9 cellular contexts compared by ENCODE assay signal in the genomic region with DNA sequence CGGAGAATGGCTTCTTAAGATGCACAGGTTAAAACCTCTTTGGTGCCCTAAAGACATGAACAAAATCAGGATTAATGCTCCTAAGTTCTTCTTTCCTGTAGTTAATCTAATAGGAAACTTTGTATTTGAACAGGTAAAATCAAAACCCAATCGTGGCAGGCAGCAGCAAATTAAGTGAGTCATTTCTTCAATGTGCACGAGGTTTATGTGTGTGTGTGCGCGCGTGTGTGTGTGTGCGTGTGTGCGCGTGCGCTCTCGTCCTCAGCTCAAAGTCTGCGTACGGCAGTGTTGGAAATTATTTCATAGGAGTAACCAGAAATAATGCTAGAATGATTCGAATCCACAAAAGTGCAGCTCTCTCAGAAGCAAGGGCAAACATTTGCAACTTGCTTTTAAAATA. TPM values are rescaled to one million over a fixed set of nuclear protein-coding genes. Genes with fewer than 3 reads are reported as not detected.
DNase-seq lines count a peak whose midpoint lies in the region; ATAC-seq, FAIRE-seq and TF ChIP-seq lines count a peak whose summit lies in the region.
"Had no signal": no experiment of that assay in that cellular context is flagged by ENCODE, and none has a peak within 500 bp of the region (broad histone marks: within the 10 kb centered on the region; RNA-seq: fewer than 3 reads in every experiment).

No MANE protein-coding gene starts in this region.

- H3K4me3 ChIP-seq in BLaER1: no peak overlapping the region
- peak overlapping the region; percentile 69 for H3K4me3 ChIP-seq in GM12878
- peak overlapping the region in 1 of 2 donors; percentile 61 for H3K4me3 ChIP-seq in muscle layer of colon (ENCODE audit: low read depth in 1 of 2, low read length in 2 of 2)

- CTCF ChIA-PET in GM12878 (lab: Yijun Ruan, JAX): interaction anchor here (0.6 kb wide), 1 partner anchor 887 kb away, joined by 3 read pairs; no protein-coding TSS in a partner anchor

- H3K27me3 ChIP-seq in BLaER1 (0 out of 2 replicates have a peak, but pooled peaks cover 3% of the 10 kb centered on the region), GM12878 (replicated peaks in 1 of 2; ENCODE audit: control insufficient read depth in 2 of 2, insufficient read depth in 2 of 2, low read length in 1 of 2) (peaks cover 0 to 3% of the 10 kb centered on the region in 2 experiments; a peak in 1 of 4 replicates), muscle layer of colon (ENCODE audit: control insufficient read depth in 1 of 2, insufficient read depth in 2 of 2, low read length in 2 of 2) (no peaks in the 10 kb centered on the region)
- H3K27me3 ChIP-seq: thyroid gland had no signal

- H3K4me2 ChIP-seq in BLaER1: peak overlapping the region; percentile 96
- H3K4me2 ChIP-seq in GM12878 (ENCODE audit: control insufficient read depth, insufficient read depth): peak overlapping the region; percentile 87

- ATAC-seq in GM12878 (no peak), HG03521 (IDR thresholded peaks at IDR 0.05; ENCODE audit: unreplicated experiment) (no peak), HG02642 (IDR thresholded peaks at IDR 0.05; ENCODE audit: poor library complexity, unreplicated experiment) (no peak)

- H3K79me2 ChIP-seq in GM12878 (ENCODE audit: control insufficient read depth, insufficient read depth, low read length): peaks cover 2% of the 10 kb centered on the region

- H2AFZ ChIP-seq in GM12878 (ENCODE audit: control insufficient read depth, low read depth, low read length): peak overlapping the region; percentile 85

- H3K36me3 ChIP-seq in BLaER1: no peaks in the 10 kb centered on the region
- H3K36me3 ChIP-seq in GM12878 (ENCODE audit: control insufficient read depth in 2 of 2, insufficient read depth in 2 of 2, low read length in 1 of 2): no peaks in the 10 kb centered on the region
- no peaks in the 10 kb centered on the region for H3K36me3 ChIP-seq in muscle layer of colon (ENCODE audit: insufficient read depth, low read length)
- H3K36me3 ChIP-seq: thyroid gland had no signal

- peak; percentile 81 for DNase-seq in HT-29 (ENCODE audit: low spot score)
- no peak for DNase-seq in GM12878 (ENCODE audit: low read depth, low spot score)
- no peak for DNase-seq in DMS79 (lab: John Stamatoyannopoulos, UW)
- DNase-seq in GF-D8 (lab: John Stamatoyannopoulos, UW): no peak

- SMC1A ChIA-PET in GM12878 (lab: Charles Lee; ENCODE audit: uncharacterized antibody, unreplicated experiment): no interaction called here

- H3K27ac ChIP-seq in BLaER1: no peak overlapping the region
- no peak overlapping the region for H3K27ac ChIP-seq in GM12878 (ENCODE audit: control insufficient read depth, insufficient read depth)
- no peak overlapping the region for H3K27ac ChIP-seq in muscle layer of colon (ENCODE audit: low read depth, low read length)

- 86% methylated on average over 14 of the region's 14 CpGs for WGBS in GM12878 (ENCODE audit: insufficient coverage, insufficient replicate concordance, low lambda C conversion rate, missing lambda C conversion rate)

- no peak for TF ChIP-seq POLR2A in GM12878 (IDR thresholded peaks at IDR 0.05; ENCODE audit: low read depth, low read length)

- H3K9ac ChIP-seq in BLaER1: no peak overlapping the region
- H3K9ac ChIP-seq in GM12878 (ENCODE audit: control insufficient read depth, insufficient read depth, low read length): no peak overlapping the region; the same call in 1 of the 2 replicates
- H3K9ac ChIP-seq in muscle layer of colon (ENCODE audit: low read length): peak overlapping the region; percentile 44

- intact Hi-C loops in GM12878 (cut with micrococcal nuclease; ENCODE audit: unreplicated experiment): loop anchor here (2.0 kb wide), 1 partner anchor 26 kb away; no protein-coding TSS in a partner anchor

- no peak for TF ChIP-seq RAD21 in GM12878 (IDR thresholded peaks at IDR 0.05; ENCODE audit: insufficient read depth, low read depth, low read length)

- no peaks in the 10 kb centered on the region for H3K9me3 ChIP-seq in BLaER1
- no peaks in the 10 kb centered on the region for H3K9me3 ChIP-seq in GM12878 (replicated peaks; ENCODE audit: control insufficient read depth, insufficient read depth, low read length)
- H3K9me3 ChIP-seq in muscle layer of colon (ENCODE audit: low read length): no peaks in the 10 kb centered on the region
- H3K9me3 ChIP-seq: thyroid gland had no signal

- RAD21 ChIA-PET in GM12878 (lab: Charles Lee; ENCODE audit: unreplicated experiment): interaction anchor here (1.9 kb wide), 1 partner anchor 28 kb away, joined by 5 read pairs; no protein-coding TSS in a partner anchor

- no peak for TF ChIP-seq EP300 in GM12878 (IDR thresholded peaks at IDR 0.05; ENCODE audit: borderline replicate concordance in 1 of 2, control insufficient read depth in 1 of 2, low read depth in 2 of 2, low read length in 2 of 2)

- H3K4me1 ChIP-seq in BLaER1: peaks cover 30% of the 10 kb centered on the region
- peaks cover 30% of the 10 kb centered on the region for H3K4me1 ChIP-seq in GM12878 (ENCODE audit: control insufficient read depth, insufficient read depth, low read length)
- H3K4me1 ChIP-seq in muscle layer of colon (ENCODE audit: insufficient read depth, low read length): peaks cover 14% of the 10 kb centered on the region

- no peak for TF ChIP-seq CTCF in GM12878 (IDR thresholded peaks at IDR 0.05 in 2 of 3, conservative IDR thresholded peaks at IDR 0.05 in 1 of 3; ENCODE audit: control insufficient read depth in 2 of 3, extremely low read depth in 1 of 3, insufficient read depth in 1 of 3, low read depth in 3 of 3, low read length in 3 of 3)

- no peak for FAIRE-seq in GM12878 (lab: Jason Lieb, UNC)

- in situ Hi-C loops in GM12878 (cut with MboI): no loop called here

- H4K20me1 ChIP-seq in BLaER1: no peaks in the 10 kb centered on the region
- H4K20me1 ChIP-seq in GM12878 (ENCODE audit: control insufficient read depth, insufficient read depth): no peaks in the 10 kb centered on the region

- BruUV-seq in GM12878 (replicated peaks; lab: Mats Ljungman, UMichigan): TSS peak; percentile 62

- POLR2A ChIA-PET in GM12878 (lab: Charles Lee): interaction anchor here (1.1 kb wide), 1 partner anchor 44 kb away, joined by 3 read pairs; no protein-coding TSS in a partner anchor

TF ChIP-seq in GM12878, 131 proteins besides CTCF, POLR2A, EP300 and RAD21:
- no peak for TF ChIP-seq NBN (IDR thresholded peaks at IDR 0.05)
- no peak for TF ChIP-seq TARDBP (IDR thresholded peaks at IDR 0.05; ENCODE audit: borderline replicate concordance)
- no peak for TF ChIP-seq GATAD2B (conservative IDR thresholded peaks at IDR 0.05; ENCODE audit: low read depth)
- TF ChIP-seq ASH2L (IDR thresholded peaks at IDR 0.05; ENCODE audit: borderline replicate concordance, low read depth): no peak
- TF ChIP-seq BHLHE40 (IDR thresholded peaks at IDR 0.05; ENCODE audit: borderline replicate concordance in 1 of 2, low read depth in 2 of 2, low read length in 1 of 2): no peak
- TF ChIP-seq POLR2AphosphoS2 (IDR thresholded peaks at IDR 0.05; ENCODE audit: low read depth, low read length): no peak
- 0 out of 2 replicates have a peak, but pooled peaks have one; percentile 17 for TF ChIP-seq ZNF24 (IDR thresholded peaks at IDR 0.05)

RNA-seq across cellular contexts. Expression of a gene that starts 0.9 kb away (rescaled TPM):
- 12.3 and 17.9 TPM in 2 replicates for total RNA-seq in HT-29 (2014; rRNA removed; shearing (Covaris generic))
- 10.2 and 16.8 TPM in 2 replicates for total RNA-seq in GM12878 (2013; cell fraction: nucleolus; rRNA removed)
- 12.5 and 14.7 TPM in 2 replicates for total RNA-seq in GM12878 (2014; rRNA removed)
- total RNA-seq in GM12878 (2014; rRNA removed; fragmentation: Illumina TruSeq; extraction: Trizol): 16.5 and 16.8 TPM in 2 replicates
- 19.9 and 20.2 TPM in 2 replicates for total RNA-seq in GM12878 (2021)
- 3.7 TPM for polyA plus RNA-seq in GM12878 (2011; ENCODE audit: low read depth)
- 0.18 and 0.40 TPM in 2 replicates for polyA plus RNA-seq in GM12878 (2011; rRNA removed)
- polyA plus RNA-seq in GM12878 (2011; cell fraction: cytosol; rRNA removed): 0.07 and 0.13 TPM in 2 replicates
- polyA plus RNA-seq in GM12878 (2011; cell fraction: nucleus; rRNA removed): 0.22 and 0.95 TPM in 2 replicates
- 8.8 and 10.9 TPM in 2 replicates for polyA plus RNA-seq in GM12878 (2012)
- polyA plus RNA-seq in GM12878 (2014; fragmentation: Illumina TruSeq; extraction: Trizol): 15.1 and 18.9 TPM in 2 replicates
- polyA plus RNA-seq in GM12878 (2014; fragmentation: Nextera tagmentation; extraction: Ambion mirVana): 1 to 10 TPM; 7.6 to 9.0 TPM
- 13.4 and 15.8 TPM in 2 replicates for polyA plus RNA-seq in GM12878 (2014; rRNA removed)
- 10 to 100 TPM; 23.9 to 34.5 TPM for polyA plus RNA-seq in GM12878 (2016; fragmentation: Nextera tagmentation; extraction: Ambion mirVana)
- polyA minus RNA-seq in GM12878 (2011; rRNA and poly(A)+ RNA removed): 0.21 TPM in 1 of 2 replicates, not detected in the other
- not detected in 2 replicates for polyA minus RNA-seq in GM12878 (2011; cell fraction: cytosol; rRNA and poly(A)+ RNA removed)
- polyA minus RNA-seq in GM12878 (2011; cell fraction: nucleus; rRNA and poly(A)+ RNA removed): not detected in 2 replicates
